ENCODE assay signal across 25 cellular contexts in genomic region chr14:33464563-33464962, GRCh38.
"Had no signal": no experiment of that assay in that cellular context is flagged by ENCODE, and none has a peak within 500 bp of the region (broad histone marks: within the 10 kb centered on the region; RNA-seq: fewer than 3 reads in every experiment).

No MANE protein-coding gene starts in this region.

- ATAC-seq: esophagus mucosa; left lobe of liver; naive thymus-derived CD4-positive, alpha-beta T cell; stimulated activated memory B cell treated with anti-CD40 and anti-IgM and Interleukin-4, amounts not matched to agents 10 μg/mL and 1 μg/mL and 100 μg/mL, for 72 hours had no signal

- H3K27me3 Mint-ChIP-seq: stimulated activated memory B cell treated with anti-CD40 and anti-IgM and Interleukin-4, amounts not matched to agents 10 μg/mL and 1 μg/mL and 100 μg/mL, for 72 hours; stimulated activated naive CD8-positive, alpha-beta T cell treated with anti-CD3 and anti-CD28 coated beads, Interleukin-15, Interleukin-2, amounts not matched to agents 100 ng/mL and 50 ng/mL, for 24 hours had no signal

- H3K9me3 ChIP-seq: gastrocnemius medialis, ovary, right atrium auricular region, spleen, thoracic aorta, tibial nerve, upper lobe of left lung, uterus had no signal

- DNase-seq: foreskin fibroblast; head of caudate nucleus; mesenchymal stem cell; naive thymus-derived CD4-positive, alpha-beta T cell; nucleus accumbens; ovary; spleen; stimulated activated CD4-positive, alpha-beta T cell treated with anti-CD3 and anti-CD28 coated beads, Interleukin-4, amount 100 ng/mL, for 4 hours; upper lobe of left lung; uterus had no signal

- H3K27me3 ChIP-seq: gastrocnemius medialis, ovary, right atrium auricular region, spleen, tibial nerve, upper lobe of left lung, uterus had no signal

- H3K9me3 Mint-ChIP-seq: mesothelial cell of epicardium; nephron; stimulated activated memory B cell treated with anti-CD40 and anti-IgM and Interleukin-4, amounts not matched to agents 10 μg/mL and 1 μg/mL and 100 μg/mL, for 72 hours; stimulated activated naive CD8-positive, alpha-beta T cell treated with anti-CD3 and anti-CD28 coated beads, Interleukin-15, Interleukin-2, amounts not matched to agents 100 ng/mL and 50 ng/mL, for 24 hours had no signal

- H3K4me1 Mint-ChIP-seq: naive thymus-derived CD4-positive, alpha-beta T cell; stimulated activated memory B cell treated with anti-CD40 and anti-IgM and Interleukin-4, amounts not matched to agents 10 μg/mL and 1 μg/mL and 100 μg/mL, for 72 hours had no signal

- H3K4me3 ChIP-seq: coronary artery, gastrocnemius medialis, lung, ovary, right atrium auricular region, skin epidermis, spleen, thoracic aorta, tibial nerve, upper lobe of left lung, uterus had no signal

- FAIRE-seq: keratinocyte had no signal

- H3K4me1 ChIP-seq: right atrium auricular region, spleen, tibial nerve, upper lobe of left lung, uterus had no signal

- H3K27ac Mint-ChIP-seq: mesothelial cell of epicardium; naive thymus-derived CD4-positive, alpha-beta T cell; stimulated activated memory B cell treated with anti-CD40 and anti-IgM and Interleukin-4, amounts not matched to agents 10 μg/mL and 1 μg/mL and 100 μg/mL, for 72 hours; stimulated activated naive CD8-positive, alpha-beta T cell treated with anti-CD3 and anti-CD28 coated beads, Interleukin-15, Interleukin-2, amounts not matched to agents 100 ng/mL and 50 ng/mL, for 24 hours had no signal

- H3K36me3 ChIP-seq: gastrocnemius medialis, ovary, right atrium auricular region, spleen, thoracic aorta, tibial nerve, upper lobe of left lung, uterus had no signal

- H3K36me3 Mint-ChIP-seq: mesothelial cell of epicardium; naive thymus-derived CD4-positive, alpha-beta T cell; stimulated activated memory B cell treated with anti-CD40 and anti-IgM and Interleukin-4, amounts not matched to agents 10 μg/mL and 1 μg/mL and 100 μg/mL, for 72 hours had no signal

- H3K27ac ChIP-seq: coronary artery, epithelial cell of prostate, ovary, right atrium auricular region, skin epidermis, spleen, thoracic aorta, tibial nerve, upper lobe of left lung, uterus had no signal

- H3K4me3 Mint-ChIP-seq: mesothelial cell of epicardium; naive thymus-derived CD4-positive, alpha-beta T cell; nephron; stimulated activated memory B cell treated with anti-CD40 and anti-IgM and Interleukin-4, amounts not matched to agents 10 μg/mL and 1 μg/mL and 100 μg/mL, for 72 hours; stimulated activated naive CD8-positive, alpha-beta T cell treated with anti-CD3 and anti-CD28 coated beads, Interleukin-15, Interleukin-2, amounts not matched to agents 100 ng/mL and 50 ng/mL, for 24 hours had no signal
